In genomic region chr2:173109253-173110188, GRCh38 we compare ENCODE assay signal across 12 cellular contexts. TPM values are rescaled to one million over a fixed set of nuclear protein-coding genes. Genes with fewer than 3 reads are reported as not detected.
DNase-seq lines count a peak whose midpoint lies in the region; TF ChIP-seq lines count a peak whose summit lies in the region.
"Had no signal": no experiment of that assay in that cellular context is flagged by ENCODE, and none has a peak within 500 bp of the region (broad histone marks: within the 10 kb centered on the region; RNA-seq: fewer than 3 reads in every experiment).

No MANE protein-coding gene starts in this region.

- peaks cover 22% of the 10 kb centered on the region for H3K9me3 Mint-ChIP-seq in osteocyte (ENCODE audit: unreplicated experiment)

- H3K27ac Mint-ChIP-seq in osteocyte (ENCODE audit: unreplicated experiment), result peak overlapping the region; percentile 93

- H4K20me1 ChIP-seq in MM.1S (ENCODE audit: insufficient read depth, low read length), result no peaks in the 10 kb centered on the region

- DNase-seq in BJ (ENCODE audit: low read depth) (peak; percentile 80), MM.1S (peak; percentile 16), epithelial cell of prostate (ENCODE audit: low read depth, low spot score) (no peak), osteocyte (ENCODE audit: extremely low spot score, unreplicated experiment) (no peak), HUDEP-2 (lab: John Stamatoyannopoulos, UW; ENCODE audit: unreplicated experiment in 76 of 76) (no peak), MG63 (no peak), NCI-H1092 treated with DMSO at 0.1 percent for 48 hours (lab: John Stamatoyannopoulos, UW) (no peak)
- DNase-seq in stimulated activated CD4-positive, alpha-beta T cell treated with anti-CD3 and anti-CD28 coated beads, Interleukin-15, amount 100 ng/mL, for 24 hours, result no peak
- DNase-seq: activated CD4-positive, alpha-beta T cell treated with anti-CD3 and anti-CD28 coated beads, Interleukin-2, amount 50 U/mL, for 1 hour; naive B cell; NCI-H146; RPMI8226 had no signal

- peaks cover 6% of the 10 kb centered on the region for H3K36me3 Mint-ChIP-seq in osteocyte (ENCODE audit: unreplicated experiment)
- H3K36me3 Mint-ChIP-seq: naive B cell had no signal

- H3K27me3 ChIP-seq in BJ (ENCODE audit: control insufficient read depth, insufficient read depth, low read length) (no peaks in the 10 kb centered on the region), MM.1S (replicated peaks; ENCODE audit: insufficient read depth, low read length) (no peaks in the 10 kb centered on the region), MG63 (no peaks in the 10 kb centered on the region)

- no peaks in the 10 kb centered on the region for H3K4me1 ChIP-seq in MM.1S (ENCODE audit: low read length)

- H3K9me3 ChIP-seq in MM.1S (replicated peaks; ENCODE audit: insufficient read depth, low read length), result no peaks in the 10 kb centered on the region
- H3K9me3 ChIP-seq in MG63, result peaks cover 26% of the 10 kb centered on the region

- POLR2A ChIA-PET in BJ (lab: Charles Lee), result interaction anchor here (0.6 to 1.5 kb wide), 2 partner anchors 15 to 111 kb away, joined by 3 read pairs; no protein-coding TSS in a partner anchor

- peak overlapping the region; percentile 5 for H3K4me3 Mint-ChIP-seq in osteocyte (ENCODE audit: unreplicated experiment)
- H3K4me3 Mint-ChIP-seq: naive B cell had no signal

- CTCF ChIA-PET in BJ (lab: Yijun Ruan, JAX), result interaction anchor here (0.9 kb wide), 1 partner anchor 78 kb away, joined by 3 read pairs; no protein-coding TSS in a partner anchor

- H3F3A ChIP-seq in MM.1S (ENCODE audit: insufficient read depth, low read length), result peaks cover 4% of the 10 kb centered on the region; the same call in 1 of the 2 replicates

- H3K27ac ChIP-seq in MM.1S (ENCODE audit: low read length) (no peak overlapping the region), epithelial cell of prostate (peak overlapping the region; percentile 65)

- H3K4me2 ChIP-seq in MM.1S (ENCODE audit: low read depth, low read length), result no peak overlapping the region

- TF ChIP-seq CTCF in BJ (IDR thresholded peaks at IDR 0.05; ENCODE audit: insufficient read depth, low read depth, low read length), result no peak
- no peak for TF ChIP-seq CTCF in MM.1S (IDR thresholded peaks at IDR 0.05; ENCODE audit: low read length)
- TF ChIP-seq CTCF in osteocyte (IDR thresholded peaks at IDR 0.05), result no peak

- H2AFZ ChIP-seq in MM.1S (ENCODE audit: low read length), result no peak overlapping the region

- H3K27me3 Mint-ChIP-seq in osteocyte (ENCODE audit: unreplicated experiment), result no peaks in the 10 kb centered on the region
- H3K27me3 Mint-ChIP-seq: naive B cell had no signal

- H3K4me3 ChIP-seq in BJ (ENCODE audit: low read depth, low read length) (no peak overlapping the region), MM.1S (ENCODE audit: low read length) (no peak overlapping the region), MG63 (no peak overlapping the region)

- H3K9ac ChIP-seq in MM.1S (ENCODE audit: low read length), result no peak overlapping the region

- no peaks in the 10 kb centered on the region for H3K9me2 ChIP-seq in MM.1S (replicated peaks; ENCODE audit: insufficient read depth, low read length)

- H3K4me1 Mint-ChIP-seq in osteocyte (ENCODE audit: unreplicated experiment), result peaks cover 30% of the 10 kb centered on the region

- no peaks in the 10 kb centered on the region for H3K79me2 ChIP-seq in MM.1S (ENCODE audit: low read length)

- H3K36me3 ChIP-seq in BJ (ENCODE audit: control insufficient read depth, insufficient read depth, low read length) (no peaks in the 10 kb centered on the region; the same call in 1 of the 2 replicates), MM.1S (replicated peaks; ENCODE audit: insufficient read depth, low read length) (no peaks in the 10 kb centered on the region), MG63 (peaks cover 19% of the 10 kb centered on the region)

RNA-seq across cellular contexts. Expression of gene MAP3K20, which starts 33.9 kb away (rescaled TPM):
- polyA plus RNA-seq in BJ (2011; rRNA removed), result 45.4 and 76.7 TPM in 2 replicates
- polyA minus RNA-seq in BJ (2011; rRNA and poly(A)+ RNA removed), result 41.7 and 43.0 TPM in 2 replicates
- total RNA-seq in osteocyte, result 56.4 and 57.4 TPM in 2 replicates
- 32.8 and 53.5 TPM in 2 replicates for total RNA-seq in MG63 (2014; rRNA removed; shearing (Covaris generic); ENCODE audit: low replicate concordance)

Comparison
In these comparisons a context has a peak if more than half of its experiments do, and no peak if none do; other contexts are left out.
1. DNase-seq: peak in BJ (single experiment) and MM.1S (single experiment); none in epithelial cell of prostate (single experiment), osteocyte (single experiment), HUDEP-2 (0 of 76), MG63 (single experiment), stimulated activated CD4-positive, alpha-beta T cell treated with anti-CD3 and anti-CD28 coated beads, Interleukin-15, amount 100 ng/mL, for 24 hours (single experiment) and NCI-H1092 treated with DMSO at 0.1 percent for 48 hours (single experiment).